ENCODE assay signal across 1 cellular context in the genomic region with DNA sequence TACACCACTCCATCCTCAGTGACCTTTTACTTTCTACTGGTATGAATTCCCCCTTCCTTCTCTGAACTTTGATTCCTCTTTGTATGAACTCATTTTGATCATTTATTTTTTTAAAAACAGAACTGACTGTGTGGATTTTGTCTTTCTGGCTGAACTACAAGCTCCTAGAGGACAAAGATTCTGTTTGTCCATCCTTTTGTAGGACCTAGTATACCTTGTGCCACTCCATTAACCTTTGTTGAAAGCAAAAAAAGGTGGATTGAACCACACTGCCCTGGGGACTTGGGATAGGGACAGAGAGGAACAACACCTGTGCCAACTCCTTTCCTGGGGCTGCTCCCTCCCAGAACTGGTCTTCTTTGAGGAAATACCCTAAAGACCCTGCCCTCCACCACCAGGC.
TF ChIP-seq lines count a peak whose summit lies in the region.

No MANE protein-coding gene starts in this region.

TF ChIP-seq in IMR-90, 13 proteins besides CTCF, POLR2A, EP300 and RAD21 (continued from another document):
- no peak for TF ChIP-seq MAZ (IDR thresholded peaks at IDR 0.05; ENCODE audit: borderline replicate concordance, low read depth, low read length)
- TF ChIP-seq, protein P1, sequence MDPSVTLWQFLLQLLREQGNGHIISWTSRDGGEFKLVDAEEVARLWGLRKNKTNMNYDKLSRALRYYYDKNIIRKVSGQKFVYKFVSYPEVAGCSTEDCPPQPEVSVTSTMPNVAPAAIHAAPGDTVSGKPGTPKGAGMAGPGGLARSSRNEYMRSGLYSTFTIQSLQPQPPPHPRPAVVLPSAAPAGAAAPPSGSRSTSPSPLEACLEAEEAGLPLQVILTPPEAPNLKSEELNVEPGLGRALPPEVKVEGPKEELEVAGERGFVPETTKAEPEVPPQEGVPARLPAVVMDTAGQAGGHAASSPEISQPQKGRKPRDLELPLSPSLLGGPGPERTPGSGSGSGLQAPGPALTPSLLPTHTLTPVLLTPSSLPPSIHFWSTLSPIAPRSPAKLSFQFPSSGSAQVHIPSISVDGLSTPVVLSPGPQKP (IDR thresholded peaks at IDR 0.05; ENCODE audit: borderline replicate concordance, low read depth, low read length), result no peak
- no peak for TF ChIP-seq BHLHE40 (IDR thresholded peaks at IDR 0.05; ENCODE audit: low read depth, low read length)
- TF ChIP-seq, protein P2, sequence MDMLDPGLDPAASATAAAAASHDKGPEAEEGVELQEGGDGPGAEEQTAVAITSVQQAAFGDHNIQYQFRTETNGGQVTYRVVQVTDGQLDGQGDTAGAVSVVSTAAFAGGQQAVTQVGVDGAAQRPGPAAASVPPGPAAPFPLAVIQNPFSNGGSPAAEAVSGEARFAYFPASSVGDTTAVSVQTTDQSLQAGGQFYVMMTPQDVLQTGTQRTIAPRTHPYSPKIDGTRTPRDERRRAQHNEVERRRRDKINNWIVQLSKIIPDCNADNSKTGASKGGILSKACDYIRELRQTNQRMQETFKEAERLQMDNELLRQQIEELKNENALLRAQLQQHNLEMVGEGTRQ (IDR thresholded peaks at IDR 0.05; ENCODE audit: low read depth, low read length), result no peak
- TF ChIP-seq FOS (IDR thresholded peaks at IDR 0.05; ENCODE audit: low read depth, low read length), result no peak
- TF ChIP-seq MAFK (IDR thresholded peaks at IDR 0.05; ENCODE audit: low read depth, low read length), result no peak
- no peak for TF ChIP-seq MXI1 (IDR thresholded peaks at IDR 0.05; ENCODE audit: borderline replicate concordance, low read depth, low read length)
- no peak for TF ChIP-seq CEBPB (IDR thresholded peaks at IDR 0.05; ENCODE audit: low read depth, low read length)
- TF ChIP-seq RFX5 (IDR thresholded peaks at IDR 0.05; ENCODE audit: low read depth, low read length), result no peak
- TF ChIP-seq CHD1 (IDR thresholded peaks at IDR 0.05; ENCODE audit: low read depth, low read length), result no peak
- TF ChIP-seq SMC3 (IDR thresholded peaks at IDR 0.05; ENCODE audit: low read depth, low read length), result no peak
- TF ChIP-seq RCOR1 (IDR thresholded peaks at IDR 0.05; ENCODE audit: insufficient replicate concordance, low read length), result no peak
TF ChIP-seq in IMR-90: peak in this region for 0.
